32 cellular contexts compared by ENCODE assay signal in genomic region chr20:57844626-57845596, GRCh38.
A peak's percentile ranks its signal among the peaks of the same experiment; 100 is the strongest.
DNase-seq lines count a peak whose midpoint lies in the region; ATAC-seq, FAIRE-seq and TF ChIP-seq lines count a peak whose summit lies in the region.
"Had no signal": no experiment of that assay in that cellular context is flagged by ENCODE, and none has a peak within 500 bp of the region (broad histone marks: within the 10 kb centered on the region; RNA-seq: fewer than 3 reads in every experiment).

No MANE protein-coding gene starts in this region.

- H3K79me1 ChIP-seq in H1 (ENCODE audit: low read depth, low read length), result no peaks in the 10 kb centered on the region

- no peak overlapping the region for H3K4ac ChIP-seq in H1 (replicated peaks; ENCODE audit: insufficient read length, low read depth, low read length)

- TF ChIP-seq RAD21 in H1 (IDR thresholded peaks at IDR 0.05 in 1 of 2, conservative IDR thresholded peaks at IDR 0.05 in 1 of 2; ENCODE audit: low read depth in 2 of 2, low read length in 2 of 2), result no peak

- no peak overlapping the region for H3K18ac ChIP-seq in H1 (ENCODE audit: extremely low read depth, low read length)

- no peak overlapping the region; the same call in 1 of the 2 replicates for H4K8ac ChIP-seq in H1 (ENCODE audit: extremely low read depth, insufficient read depth, low read length)

- H3K9me3 ChIP-seq in Panc1 (ENCODE audit: control insufficient read depth, insufficient read depth, low read depth, low read length), result no peaks in the 10 kb centered on the region
- no peaks in the 10 kb centered on the region for H3K9me3 ChIP-seq in H1 (ENCODE audit: insufficient read depth in 2 of 2, low read depth in 1 of 2, low read length in 1 of 2)
- H3K9me3 ChIP-seq: body of pancreas, left lung, sigmoid colon, upper lobe of left lung had no signal

- H3K56ac ChIP-seq in H1 (replicated peaks; ENCODE audit: insufficient read length, low read depth, low read length), result no peak overlapping the region

- H3K27ac ChIP-seq in Panc1 (ENCODE audit: low read length) (no peak overlapping the region), H1 (ENCODE audit: low read depth, low read length) (no peak overlapping the region), RWPE1 (no peak overlapping the region)
- H3K27ac ChIP-seq: 22Rv1, body of pancreas, GM23248, left lung, parathyroid adenoma, sigmoid colon, upper lobe of left lung had no signal

- no peaks in the 10 kb centered on the region for H3K79me2 ChIP-seq in H1 (ENCODE audit: control insufficient read depth in 1 of 2, insufficient read depth in 2 of 2, low read length in 2 of 2)
- H3K79me2 ChIP-seq: parathyroid adenoma had no signal

- H3K4me1 ChIP-seq in Panc1 (ENCODE audit: control insufficient read depth, insufficient read depth, low read length) (no peaks in the 10 kb centered on the region), H1 (replicated peaks in 1 of 4; ENCODE audit: control insufficient read depth in 3 of 4, insufficient read depth in 4 of 4, low read length in 3 of 4) (no peaks in the 10 kb centered on the region; a peak in 1 of 7 replicates)
- H3K4me1 ChIP-seq: body of pancreas, left lung, parathyroid adenoma, sigmoid colon, upper lobe of left lung had no signal

- TF ChIP-seq EP300 in H1 (IDR thresholded peaks at IDR 0.05; ENCODE audit: borderline replicate concordance in 1 of 2, low read depth in 2 of 2, low read length in 2 of 2), result no peak

- no peaks in the 10 kb centered on the region; the same call in 1 of the 2 replicates for H3K23me2 ChIP-seq in H1 (ENCODE audit: low read depth, low read length)

- CTCF ChIA-PET in Panc1 (lab: Charles Lee) (no interaction called here), H1 (lab: Charles Lee; ENCODE audit: partially characterized antibody) (interaction anchor here (0.8 to 1.8 kb wide), 3 partner anchors 54 to 242 kb away, joined by 3 to 7 read pairs (median 6); no protein-coding TSS in a partner anchor), RWPE1 (lab: Yijun Ruan, JAX) (interaction anchor here (0.7 kb wide), 1 partner anchor 159 kb away, joined by 3 read pairs; no protein-coding TSS in a partner anchor)

- H3K27me3 Mint-ChIP-seq in stimulated activated naive B cell treated with anti-CD40 and anti-IgM and Interleukin-4, amounts not matched to agents 10 μg/mL and 1 μg/mL and 100 μg/mL, for 72 hours, result peaks cover 9 to 20% of the 10 kb centered on the region in 2 donors
- H3K27me3 Mint-ChIP-seq in endothelial cell (ENCODE audit: unreplicated experiment), result peaks cover 9% of the 10 kb centered on the region
- H3K27me3 Mint-ChIP-seq: CD4-positive, alpha-beta memory T cell had no signal

- no peak for FAIRE-seq in H1 (lab: Jason Lieb, UNC)

- no peaks in the 10 kb centered on the region for H3K36me3 ChIP-seq in Panc1 (ENCODE audit: control insufficient read depth, insufficient read depth, low read length)
- no peaks in the 10 kb centered on the region for H3K36me3 ChIP-seq in H1 (ENCODE audit: control insufficient read depth in 2 of 4, insufficient read depth in 4 of 4, low read length in 3 of 4)
- H3K36me3 ChIP-seq: left lung, sigmoid colon, upper lobe of left lung had no signal

- no peak overlapping the region for H2BK15ac ChIP-seq in H1 (ENCODE audit: low read length)

- no peak overlapping the region for H4K91ac ChIP-seq in H1 (replicated peaks; ENCODE audit: insufficient read length, low read length)

- no peak overlapping the region for H2BK20ac ChIP-seq in H1 (ENCODE audit: low read length)

- no peaks in the 10 kb centered on the region for H4K20me1 ChIP-seq in H1 (replicated peaks in 1 of 2; ENCODE audit: control insufficient read depth in 1 of 2, insufficient read depth in 2 of 2, low read length in 2 of 2)

- ATAC-seq in Panc1, result peak; percentile 30; the same call in 1 of the 2 replicates
- ATAC-seq in stimulated activated naive B cell treated with anti-CD40 and anti-IgM and Interleukin-4, amounts not matched to agents 10 μg/mL and 1 μg/mL and 100 μg/mL, for 72 hours (replicated peaks), result no peak
- ATAC-seq: body of pancreas; left lung; naive thymus-derived CD4-positive, alpha-beta T cell had no signal

- POLR2A ChIA-PET in Panc1 (lab: Charles Lee), result no interaction called here
- POLR2A ChIA-PET in H1 (lab: Charles Lee; ENCODE audit: partially characterized antibody), result interaction anchor here (1.0 kb wide), 1 partner anchor 74 kb away, joined by 3 read pairs; no protein-coding TSS in a partner anchor
- POLR2A ChIA-PET in RWPE1 (lab: Yijun Ruan, JAX; ENCODE audit: low non-redundant PET), result no interaction called here

- H3K4me1 Mint-ChIP-seq in stimulated activated naive B cell treated with anti-CD40 and anti-IgM and Interleukin-4, amounts not matched to agents 10 μg/mL and 1 μg/mL and 100 μg/mL, for 72 hours, result no peaks in the 10 kb centered on the region
- H3K4me1 Mint-ChIP-seq in endothelial cell (ENCODE audit: unreplicated experiment), result peaks cover under 1% of the 10 kb centered on the region
- H3K4me1 Mint-ChIP-seq: CD4-positive, alpha-beta memory T cell; mesothelial cell of epicardium; naive thymus-derived CD4-positive, alpha-beta T cell had no signal

- in situ Hi-C loops in Panc1 (cut with HindIII; ENCODE audit: low pct_unique_long_range_greater_than_20kb, low sequenced_read_pairs), result no loop called here

- H3K27ac Mint-ChIP-seq in stimulated activated naive B cell treated with anti-CD40 and anti-IgM and Interleukin-4, amounts not matched to agents 10 μg/mL and 1 μg/mL and 100 μg/mL, for 72 hours, result peak overlapping the region; percentile 75
- no peak overlapping the region for H3K27ac Mint-ChIP-seq in endothelial cell (ENCODE audit: unreplicated experiment)
- H3K27ac Mint-ChIP-seq: mesothelial cell of epicardium; naive thymus-derived CD4-positive, alpha-beta T cell had no signal

- intact Hi-C loops in Panc1 (cut with micrococcal nuclease; ENCODE audit: unreplicated experiment), result no loop called here

- no peak overlapping the region for H3K14ac ChIP-seq in H1 (ENCODE audit: insufficient read length)

- 86% methylated on average over 8 of the region's 10 CpGs; no CpG with 5 or more reads in 1 of the 2 experiments for WGBS in H1 (ENCODE audit: extremely low coverage in 1 of 2, insufficient coverage in 1 of 2, insufficient read length in 1 of 2, insufficient replicate concordance in 2 of 2, low coverage in 1 of 2, low lambda C conversion rate in 2 of 2, missing lambda C conversion rate in 1 of 2), 2 experiments

- no peak overlapping the region for H2BK5ac ChIP-seq in H1 (ENCODE audit: low read depth, low read length)

- H3K9ac ChIP-seq in H1 (replicated peaks in 1 of 4; ENCODE audit: extremely low read depth in 1 of 4, low read depth in 3 of 4, low read length in 3 of 4), result no peak overlapping the region
- H3K9ac ChIP-seq: GM23248, parathyroid adenoma had no signal

- H3K4me2 ChIP-seq in H1 (ENCODE audit: insufficient read depth in 1 of 2, low read depth in 2 of 2, low read length in 2 of 2), result no peak overlapping the region

- no TSS peak for BruUV-seq in Panc1 (replicated peaks; lab: Mats Ljungman, UMichigan)

- no peak for TF ChIP-seq POLR2A in H1 (IDR thresholded peaks at IDR 0.05; ENCODE audit: control extremely low read depth in 1 of 2, low read depth in 2 of 2, low read length in 2 of 2)

- H2AK5ac ChIP-seq in H1 (ENCODE audit: low read depth, low read length), result 0 out of 2 replicates have a peak overlapping the region, but pooled peaks have one; percentile 65

- H3K4me3 Mint-ChIP-seq in stimulated activated naive B cell treated with anti-CD40 and anti-IgM and Interleukin-4, amounts not matched to agents 10 μg/mL and 1 μg/mL and 100 μg/mL, for 72 hours, result no peak overlapping the region
- no peak overlapping the region for H3K4me3 Mint-ChIP-seq in endothelial cell (ENCODE audit: unreplicated experiment)
- H3K4me3 Mint-ChIP-seq: CD4-positive, alpha-beta memory T cell; mesothelial cell of epicardium; naive thymus-derived CD4-positive, alpha-beta T cell had no signal

- H3K4me3 ChIP-seq in Panc1 (ENCODE audit: low read depth in 2 of 2, low read length in 2 of 2) (no peak overlapping the region), H1 (ENCODE audit: extremely low read depth in 1 of 4, insufficient read depth in 2 of 4, low read depth in 3 of 4, low read length in 4 of 4) (no peak overlapping the region)
- H3K4me3 ChIP-seq: body of pancreas, GM23248, left lung, sigmoid colon, upper lobe of left lung had no signal

- 0 out of 2 replicates have a peak overlapping the region, but pooled peaks have one; percentile 9 for H2BK12ac ChIP-seq in H1 (ENCODE audit: low read depth, low read length)

- H2BK120ac ChIP-seq in H1 (replicated peaks; ENCODE audit: low read depth, low read length), result no peak overlapping the region

- H3K36me3 Mint-ChIP-seq in stimulated activated naive B cell treated with anti-CD40 and anti-IgM and Interleukin-4, amounts not matched to agents 10 μg/mL and 1 μg/mL and 100 μg/mL, for 72 hours, result no peaks in the 10 kb centered on the region
- H3K36me3 Mint-ChIP-seq in endothelial cell (ENCODE audit: low read depth, unreplicated experiment), result no peaks in the 10 kb centered on the region
- H3K36me3 Mint-ChIP-seq: CD4-positive, alpha-beta memory T cell; mesothelial cell of epicardium; naive thymus-derived CD4-positive, alpha-beta T cell had no signal

- H3K27me3 ChIP-seq in Panc1 (ENCODE audit: control insufficient read depth, insufficient read depth, low read length) (no peaks in the 10 kb centered on the region), H1 (replicated peaks in 1 of 4; ENCODE audit: control insufficient read depth in 3 of 4, extremely low read depth in 1 of 4, insufficient read depth in 3 of 4, low read length in 3 of 4) (no peaks in the 10 kb centered on the region)
- H3K27me3 ChIP-seq: body of pancreas, left lung, sigmoid colon, upper lobe of left lung had no signal

- peak; percentile 32 for DNase-seq in activated CD8-positive, alpha-beta memory T cell treated with anti-CD3 and anti-CD28 coated beads for 24 hours
- DNase-seq in activated CD8-positive, alpha-beta memory T cell treated with anti-CD3 and anti-CD28 coated beads, Interleukin-2, amount 50 U/mL, for 4 hours, result no peak
- no peak for DNase-seq in Panc1 (ENCODE audit: low read depth, low spot score)
- no peak for DNase-seq in H1 (ENCODE audit: low read depth in 1 of 2, low spot score in 2 of 2)
- DNase-seq in stimulated activated naive B cell treated with anti-CD40 and anti-IgM and Interleukin-4, amounts not matched to agents 10 μg/mL and 1 μg/mL and 100 μg/mL, for 72 hours, result no peak
- DNase-seq in RWPE1 (ENCODE audit: low spot score), result no peak
- no peak for DNase-seq in stimulated activated CD4-positive, alpha-beta T cell treated with anti-CD3 and anti-CD28 coated beads, Interleukin-15, amount 100 ng/mL, for 24 hours
- DNase-seq in endothelial cell (ENCODE audit: low spot score), result no peak
- DNase-seq: activated CD4-positive, alpha-beta T cell treated with anti-CD3 and anti-CD28 coated beads, Interleukin-2, amount 50 U/mL, for 4 hours; activated gamma-delta T cell; AML-193; body of pancreas; CD4-positive, alpha-beta memory T cell; effector CD4-positive, alpha-beta T cell; erythroblast; foreskin fibroblast; GDM1; GM23248; Karpas-422; left lung; naive thymus-derived CD4-positive, alpha-beta T cell; NCI-H1694; NCI-H2171; NCI-H524; NK-92 treated with Interleukin-12 subunit alpha and Interleukin-12 subunit beta, amount 100 ng/mL, for 24 hours; RPMI8226; sigmoid colon; T1000; upper lobe of left lung had no signal

- no peak overlapping the region for H4K5ac ChIP-seq in H1 (ENCODE audit: insufficient read length, low read depth, low read length)

- no peak for TF ChIP-seq CTCF in Panc1 (IDR thresholded peaks at IDR 0.05)
- TF ChIP-seq CTCF in H1 (IDR thresholded peaks at IDR 0.05; ENCODE audit: control extremely low read depth in 1 of 3, insufficient read depth in 1 of 3, low read depth in 1 of 3, low read length in 3 of 3), result no peak
- no peak for TF ChIP-seq CTCF in RWPE1 (conservative IDR thresholded peaks at IDR 0.05; ENCODE audit: low read depth)
- TF ChIP-seq CTCF in endothelial cell (IDR thresholded peaks at IDR 0.05; ENCODE audit: unreplicated experiment), result no peak

- H3K9me3 Mint-ChIP-seq in stimulated activated naive B cell treated with anti-CD40 and anti-IgM and Interleukin-4, amounts not matched to agents 10 μg/mL and 1 μg/mL and 100 μg/mL, for 72 hours, result peaks cover 0 to 2% of the 10 kb centered on the region in 2 donors
- no peaks in the 10 kb centered on the region for H3K9me3 Mint-ChIP-seq in endothelial cell (ENCODE audit: unreplicated experiment)
- H3K9me3 Mint-ChIP-seq: CD4-positive, alpha-beta memory T cell; mesothelial cell of epicardium had no signal

- H2AFZ ChIP-seq in H1 (ENCODE audit: low read length), result no peak overlapping the region
- H2AFZ ChIP-seq: GM23248, parathyroid adenoma had no signal

- H3K23ac ChIP-seq in H1 (ENCODE audit: insufficient read length), result no peak overlapping the region
